ENCODE assay signal across 17 cellular contexts in genomic region chr18:9507565-9508088, GRCh38.
"Had no signal": no experiment of that assay in that cellular context is flagged by ENCODE, and none has a peak within 500 bp of the region (broad histone marks: within the 10 kb centered on the region; RNA-seq: fewer than 3 reads in every experiment).

No MANE protein-coding gene starts in this region.

- H3K4me3 Mint-ChIP-seq: activated CD8-positive, alpha-beta T cell treated with anti-CD3 and anti-CD28 coated beads, Interleukin-2, amount 10 ng/mL, durations not matched to agents 7 days and 5 days; nephron progenitor cell; WTC11 had no signal

- H3K4me3 ChIP-seq: esophagus muscularis mucosa, ovary, tibial nerve had no signal

- H3K27ac ChIP-seq: esophagus muscularis mucosa, foreskin keratinocyte, ovary, tibial nerve had no signal

- H3K9me3 ChIP-seq: ovary had no signal

- H3K36me3 ChIP-seq: esophagus muscularis mucosa, ovary, tibial nerve had no signal

- H3K27me3 ChIP-seq: esophagus muscularis mucosa, foreskin keratinocyte, ovary, tibial nerve had no signal

- H3K4me1 ChIP-seq: foreskin keratinocyte had no signal

- ATAC-seq: activated CD8-positive, alpha-beta T cell treated with anti-CD3 and anti-CD28 coated beads, Interleukin-2, amount 10 ng/mL, durations not matched to agents 7 days and 5 days; foreskin keratinocyte; left lobe of liver; SK-N-SH treated with all-trans-retinoic acid at 6 μM for 48 hours; WTC11 had no signal

- DNase-seq: activated CD4-positive, alpha-beta T cell treated with anti-CD3 and anti-CD28 coated beads for 48 hours; activated CD8-positive, alpha-beta memory T cell treated with anti-CD3 and anti-CD28 coated beads, Interleukin-2, amount 50 U/mL, for 48 hours; activated CD8-positive, alpha-beta T cell treated with anti-CD3 and anti-CD28 coated beads, Interleukin-2, amount 10 ng/mL, durations not matched to agents 7 days and 5 days; activated naive CD4-positive, alpha-beta T cell treated with anti-CD3 and anti-CD28 coated beads, Interleukin-2, amount 50 U/mL, for 16 hours; anterior cingulate cortex; dermis blood vessel endothelial cell; foreskin keratinocyte; head of caudate nucleus; mammary epithelial cell; nephron progenitor cell; ovary; stimulated activated CD4-positive, alpha-beta T cell treated with anti-CD3 and anti-CD28 coated beads, Interleukin-15, amount 100 ng/mL, for 24 hours had no signal

- H3K27ac Mint-ChIP-seq: activated CD8-positive, alpha-beta T cell treated with anti-CD3 and anti-CD28 coated beads, Interleukin-2, amount 10 ng/mL, durations not matched to agents 7 days and 5 days; nephron progenitor cell had no signal
